Comparison of ENCODE assay signal across 1 cellular context in the genomic region with DNA sequence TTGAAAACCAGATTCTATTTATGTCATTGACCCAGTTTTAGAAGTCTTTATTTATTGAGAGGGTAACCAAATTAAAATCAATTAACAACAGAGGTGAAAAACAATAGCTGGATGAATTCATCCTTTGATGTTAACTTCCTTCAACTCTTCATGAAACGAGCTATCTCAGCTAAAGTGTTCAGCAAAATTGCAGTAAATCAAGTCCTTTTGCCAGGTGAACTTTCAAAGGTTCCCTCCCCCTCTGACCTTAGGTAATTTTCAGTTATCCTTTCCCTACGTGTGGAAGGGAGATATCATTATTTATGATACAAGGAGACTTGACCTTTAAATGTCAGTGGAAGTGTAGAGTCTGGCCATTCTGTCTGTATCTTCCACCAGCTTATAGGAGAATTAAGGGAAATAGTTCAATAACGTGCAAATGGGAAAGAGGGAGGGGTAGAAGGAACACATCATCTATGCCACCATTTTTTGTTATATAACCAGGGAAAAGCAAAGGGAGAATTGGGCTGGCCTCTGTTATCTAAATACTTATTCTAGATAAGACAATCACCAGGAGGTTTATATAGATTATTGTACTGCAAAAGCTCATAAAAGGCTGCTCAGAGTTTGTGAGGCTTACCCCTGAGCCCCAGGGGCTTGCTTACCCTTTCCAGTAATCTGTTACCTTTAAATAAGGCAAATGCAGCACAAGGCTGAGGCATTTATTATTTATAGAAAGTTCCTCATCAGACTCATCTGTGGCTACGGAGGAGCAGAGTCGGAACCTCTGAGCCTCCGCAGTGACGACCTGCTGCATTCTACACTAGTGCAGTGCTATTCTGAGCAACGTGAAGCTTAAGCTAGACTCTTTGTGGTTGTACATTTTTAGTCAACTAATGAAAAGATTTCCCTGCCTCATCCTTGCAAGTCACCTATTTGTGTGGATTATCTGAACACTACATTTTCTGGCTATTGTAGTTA.
TF ChIP-seq lines count a peak whose summit lies in the region.

No MANE protein-coding gene starts in this region.

TF ChIP-seq in GM12878, 131 proteins besides CTCF, POLR2A, EP300 and RAD21:
- TF ChIP-seq WRNIP1 (IDR thresholded peaks at IDR 0.05; ENCODE audit: borderline replicate concordance, low read depth, low read length) (no peak), ZNF274 (IDR thresholded peaks at IDR 0.05; ENCODE audit: insufficient read depth, insufficient read length) (no peak), HDAC6 (IDR thresholded peaks at IDR 0.05; ENCODE audit: unreplicated experiment) (no peak), MXI1 (IDR thresholded peaks at IDR 0.05; ENCODE audit: low read depth, low read length) (no peak), JUND (IDR thresholded peaks at IDR 0.05; ENCODE audit: low read depth, low read length) (no peak), RBBP5 (conservative IDR thresholded peaks at IDR 0.05) (no peak), KLF5 (IDR thresholded peaks at IDR 0.05; ENCODE audit: partially characterized antibody) (no peak), TCF7 (IDR thresholded peaks at IDR 0.05; ENCODE audit: borderline replicate concordance) (no peak), STAT3 (IDR thresholded peaks at IDR 0.05; ENCODE audit: low read depth, low read length) (no peak), CEBPB (IDR thresholded peaks at IDR 0.05; ENCODE audit: borderline replicate concordance in 1 of 2, low read depth in 2 of 2, low read length in 2 of 2) (no peak), YBX1 (IDR thresholded peaks at IDR 0.05) (no peak)
- TF ChIP-seq, protein P1, sequence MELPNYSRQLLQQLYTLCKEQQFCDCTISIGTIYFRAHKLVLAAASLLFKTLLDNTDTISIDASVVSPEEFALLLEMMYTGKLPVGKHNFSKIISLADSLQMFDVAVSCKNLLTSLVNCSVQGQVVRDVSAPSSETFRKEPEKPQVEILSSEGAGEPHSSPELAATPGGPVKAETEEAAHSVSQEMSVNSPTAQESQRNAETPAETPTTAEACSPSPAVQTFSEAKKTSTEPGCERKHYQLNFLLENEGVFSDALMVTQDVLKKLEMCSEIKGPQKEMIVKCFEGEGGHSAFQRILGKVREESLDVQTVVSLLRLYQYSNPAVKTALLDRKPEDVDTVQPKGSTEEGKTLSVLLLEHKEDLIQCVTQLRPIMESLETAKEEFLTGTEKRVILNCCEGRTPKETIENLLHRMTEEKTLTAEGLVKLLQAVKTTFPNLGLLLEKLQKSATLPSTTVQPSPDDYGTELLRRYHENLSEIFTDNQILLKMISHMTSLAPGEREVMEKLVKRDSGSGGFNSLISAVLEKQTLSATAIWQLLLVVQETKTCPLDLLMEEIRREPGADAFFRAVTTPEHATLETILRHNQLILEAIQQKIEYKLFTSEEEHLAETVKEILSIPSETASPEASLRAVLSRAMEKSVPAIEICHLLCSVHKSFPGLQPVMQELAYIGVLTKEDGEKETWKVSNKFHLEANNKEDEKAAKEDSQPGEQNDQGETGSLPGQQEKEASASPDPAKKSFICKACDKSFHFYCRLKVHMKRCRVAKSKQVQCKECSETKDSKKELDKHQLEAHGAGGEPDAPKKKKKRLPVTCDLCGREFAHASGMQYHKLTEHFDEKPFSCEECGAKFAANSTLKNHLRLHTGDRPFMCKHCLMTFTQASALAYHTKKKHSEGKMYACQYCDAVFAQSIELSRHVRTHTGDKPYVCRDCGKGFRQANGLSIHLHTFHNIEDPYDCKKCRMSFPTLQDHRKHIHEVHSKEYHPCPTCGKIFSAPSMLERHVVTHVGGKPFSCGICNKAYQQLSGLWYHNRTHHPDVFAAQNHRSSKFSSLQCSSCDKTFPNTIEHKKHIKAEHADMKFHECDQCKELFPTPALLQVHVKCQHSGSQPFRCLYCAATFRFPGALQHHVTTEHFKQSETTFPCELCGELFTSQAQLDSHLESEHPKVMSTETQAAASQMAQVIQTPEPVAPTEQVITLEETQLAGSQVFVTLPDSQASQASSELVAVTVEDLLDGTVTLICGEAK (IDR thresholded peaks at IDR 0.05; ENCODE audit: borderline replicate concordance) = no peak
